Comparison of ENCODE assay signal across 16 cellular contexts in genomic region chr16:3579776-3580175, GRCh38. TPM values are rescaled to one million over a fixed set of nuclear protein-coding genes. Genes with fewer than 3 reads are reported as not detected.
DNase-seq lines count a peak whose midpoint lies in the region; ATAC-seq, FAIRE-seq and TF ChIP-seq lines count a peak whose summit lies in the region.
"Had no signal": no experiment of that assay in that cellular context is flagged by ENCODE, and none has a peak within 500 bp of the region (broad histone marks: within the 10 kb centered on the region; RNA-seq: fewer than 3 reads in every experiment).

No MANE protein-coding gene starts in this region.

- no peaks in the 10 kb centered on the region for H3K79me1 ChIP-seq in H1 (ENCODE audit: low read depth, low read length)

- 97% methylated on average over 7 of the region's 7 CpGs; no CpG with 5 or more reads in 1 of the 2 experiments for WGBS in H1 (ENCODE audit: extremely low coverage in 1 of 2, insufficient coverage in 1 of 2, insufficient read length in 1 of 2, insufficient replicate concordance in 2 of 2, low coverage in 1 of 2, low lambda C conversion rate in 2 of 2, missing lambda C conversion rate in 1 of 2), 2 experiments
- WGBS in thymus = 92% methylated on average over 7 of the region's 7 CpGs

- no peak overlapping the region for H2BK20ac ChIP-seq in H1 (ENCODE audit: low read length)

- H3K27ac ChIP-seq in SJCRH30 (peak overlapping the region; percentile 54; the same call in 1 of the 2 replicates), H1 (ENCODE audit: low read depth, low read length) (no peak overlapping the region), thymus (ENCODE audit: low read depth) (peak overlapping the region; percentile 75), dorsolateral prefrontal cortex (no peak overlapping the region), MM.1S (ENCODE audit: low read length) (no peak overlapping the region)
- H3K27ac ChIP-seq: foreskin keratinocyte, lower lobe of right lung had no signal

- H3K18ac ChIP-seq in H1 (ENCODE audit: extremely low read depth, low read length) = no peak overlapping the region

- no peak for TF ChIP-seq POLR2A in H1 (IDR thresholded peaks at IDR 0.05; ENCODE audit: control extremely low read depth in 1 of 2, low read depth in 2 of 2, low read length in 2 of 2)

- H2BK5ac ChIP-seq in H1 (ENCODE audit: low read depth, low read length) = peak overlapping the region; percentile 52

- H3K4me1 ChIP-seq in SJCRH30 (peaks cover 25% of the 10 kb centered on the region), H1 (replicated peaks in 1 of 4; ENCODE audit: control insufficient read depth in 3 of 4, insufficient read depth in 4 of 4, low read length in 3 of 4) (peaks cover 0 to 9% (median 7%) of the 10 kb centered on the region in 4 experiments; a peak in 6 of 7 replicates), thymus (ENCODE audit: control insufficient read depth, insufficient read depth, low read length) (peaks cover 39% of the 10 kb centered on the region), MM.1S (ENCODE audit: low read length) (peaks cover 21% of the 10 kb centered on the region)
- H3K4me1 ChIP-seq: foreskin keratinocyte, lower lobe of right lung had no signal

- no peak overlapping the region for H2BK15ac ChIP-seq in H1 (ENCODE audit: low read length)

- H2AFZ ChIP-seq in H1 (ENCODE audit: low read length) (no peak overlapping the region), MM.1S (ENCODE audit: low read length) (no peak overlapping the region)

- peaks cover 9% of the 10 kb centered on the region for H3K36me3 Mint-ChIP-seq in activated naive CD4-positive, alpha-beta T cell treated with anti-CD3 and anti-CD28 coated beads for 36 hours (ENCODE audit: low read depth)

- H3K4me3 ChIP-seq in SJCRH30 = no peak overlapping the region
- no peak overlapping the region for H3K4me3 ChIP-seq in H1 (ENCODE audit: extremely low read depth in 1 of 4, insufficient read depth in 2 of 4, low read depth in 3 of 4, low read length in 4 of 4)
- no peak overlapping the region for H3K4me3 ChIP-seq in thymus (ENCODE audit: low read length)
- no peak overlapping the region for H3K4me3 ChIP-seq in dorsolateral prefrontal cortex
- no peak overlapping the region for H3K4me3 ChIP-seq in MM.1S (ENCODE audit: low read length)
- H3K4me3 ChIP-seq: lower lobe of right lung, tibial nerve had no signal

- H3K27me3 ChIP-seq in SJCRH30 = no peaks in the 10 kb centered on the region
- H3K27me3 ChIP-seq in H1 (replicated peaks in 1 of 4; ENCODE audit: control insufficient read depth in 3 of 4, extremely low read depth in 1 of 4, insufficient read depth in 3 of 4, low read length in 3 of 4) = no peaks in the 10 kb centered on the region
- no peaks in the 10 kb centered on the region for H3K27me3 ChIP-seq in thymus (ENCODE audit: control insufficient read depth, insufficient read depth)
- no peaks in the 10 kb centered on the region for H3K27me3 ChIP-seq in dorsolateral prefrontal cortex
- no peaks in the 10 kb centered on the region for H3K27me3 ChIP-seq in MM.1S (replicated peaks; ENCODE audit: insufficient read depth, low read length)
- H3K27me3 ChIP-seq: foreskin keratinocyte had no signal

- no peak for TF ChIP-seq RAD21 in H1 (IDR thresholded peaks at IDR 0.05 in 1 of 2, conservative IDR thresholded peaks at IDR 0.05 in 1 of 2; ENCODE audit: low read depth in 2 of 2, low read length in 2 of 2)

- H3K4me2 ChIP-seq in H1 (ENCODE audit: insufficient read depth in 1 of 2, low read depth in 2 of 2, low read length in 2 of 2) (no peak overlapping the region), MM.1S (ENCODE audit: low read depth, low read length) (no peak overlapping the region)

- H3F3A ChIP-seq in MM.1S (ENCODE audit: insufficient read depth, low read length) = 0 out of 2 replicates have a peak, but pooled peaks cover 3% of the 10 kb centered on the region

- POLR2A ChIA-PET in H1 (lab: Charles Lee; ENCODE audit: partially characterized antibody) = interaction anchor here (0.6 to 1.6 kb wide), 6 partner anchors 9 to 94 kb away, joined by 3 to 7 read pairs (median 3); no protein-coding TSS in a partner anchor

- TF ChIP-seq EP300 in H1 (IDR thresholded peaks at IDR 0.05; ENCODE audit: borderline replicate concordance in 1 of 2, low read depth in 2 of 2, low read length in 2 of 2) = no peak

- H3K23ac ChIP-seq in H1 (ENCODE audit: insufficient read length) = no peak overlapping the region

- ATAC-seq in HG03442 (IDR thresholded peaks at IDR 0.05; ENCODE audit: unreplicated experiment) = no peak

- CTCF ChIA-PET in activated naive CD4-positive, alpha-beta T cell treated with anti-CD3 and anti-CD28 coated beads for 36 hours (lab: Charles Lee) = no interaction called here
- CTCF ChIA-PET in H1 (lab: Charles Lee; ENCODE audit: partially characterized antibody) = interaction anchor here (1.1 kb wide), 2 partner anchors 53 to 98 kb away, joined by 3 to 4 read pairs; no protein-coding TSS in a partner anchor

- no peak for DNase-seq in activated naive CD4-positive, alpha-beta T cell treated with anti-CD3 and anti-CD28 coated beads for 36 hours
- DNase-seq in activated naive CD4-positive, alpha-beta T cell treated with anti-CD3 and anti-CD28 coated beads, Interleukin-2, amount 50 U/mL, for 16 hours = no peak
- DNase-seq in SJCRH30 (no peak), H1 (ENCODE audit: low read depth in 1 of 2, low spot score in 2 of 2) (no peak), dorsolateral prefrontal cortex (no peak), MM.1S (no peak)
- DNase-seq: lower lobe of right lung; RPMI8226; stimulated activated CD4-positive, alpha-beta T cell treated with anti-CD3 and anti-CD28 coated beads, Interleukin-4, amount 100 ng/mL, for 24 hours had no signal

- H2AK5ac ChIP-seq in H1 (ENCODE audit: low read depth, low read length) = no peak overlapping the region

- no peak overlapping the region for H3K4me3 Mint-ChIP-seq in activated naive CD4-positive, alpha-beta T cell treated with anti-CD3 and anti-CD28 coated beads for 36 hours

- peaks cover 0 to 2% of the 10 kb centered on the region in 2 experiments for H4K20me1 ChIP-seq in H1 (replicated peaks in 1 of 2; ENCODE audit: control insufficient read depth in 1 of 2, insufficient read depth in 2 of 2, low read length in 2 of 2)
- H4K20me1 ChIP-seq in MM.1S (ENCODE audit: insufficient read depth, low read length) = no peaks in the 10 kb centered on the region

- H3K14ac ChIP-seq in H1 (ENCODE audit: insufficient read length) = no peak overlapping the region

- H3K27me3 Mint-ChIP-seq in activated naive CD4-positive, alpha-beta T cell treated with anti-CD3 and anti-CD28 coated beads for 36 hours (ENCODE audit: low read depth) = no peaks in the 10 kb centered on the region

- no peak overlapping the region for H4K5ac ChIP-seq in H1 (ENCODE audit: insufficient read length, low read depth, low read length)

- TF ChIP-seq CTCF in H1 (IDR thresholded peaks at IDR 0.05; ENCODE audit: control extremely low read depth in 1 of 3, insufficient read depth in 1 of 3, low read depth in 1 of 3, low read length in 3 of 3) (no peak), dorsolateral prefrontal cortex (IDR thresholded peaks at IDR 0.05 in 54 of 56, conservative IDR thresholded peaks at IDR 0.05 in 2 of 56; ENCODE audit: low read depth in 1 of 56, partially characterized antibody in 56 of 56) (no peak), MM.1S (IDR thresholded peaks at IDR 0.05; ENCODE audit: low read length) (no peak)

- H3K79me2 ChIP-seq in H1 (ENCODE audit: control insufficient read depth in 1 of 2, insufficient read depth in 2 of 2, low read length in 2 of 2) = no peaks in the 10 kb centered on the region
- no peaks in the 10 kb centered on the region for H3K79me2 ChIP-seq in MM.1S (ENCODE audit: low read length)

- no peaks in the 10 kb centered on the region; the same call in 1 of the 2 replicates for H3K36me3 ChIP-seq in SJCRH30
- peaks cover 0 to 10% (median 3%) of the 10 kb centered on the region in 4 experiments; a peak in 2 of 8 replicates for H3K36me3 ChIP-seq in H1 (ENCODE audit: control insufficient read depth in 2 of 4, insufficient read depth in 4 of 4, low read length in 3 of 4)
- peaks cover 22% of the 10 kb centered on the region for H3K36me3 ChIP-seq in thymus (ENCODE audit: control insufficient read depth, insufficient read depth)
- H3K36me3 ChIP-seq in MM.1S (replicated peaks; ENCODE audit: insufficient read depth, low read length) = no peaks in the 10 kb centered on the region

- no peaks in the 10 kb centered on the region for H3K9me3 Mint-ChIP-seq in activated naive CD4-positive, alpha-beta T cell treated with anti-CD3 and anti-CD28 coated beads for 36 hours

- peak overlapping the region; percentile 36 for H3K27ac Mint-ChIP-seq in activated naive CD4-positive, alpha-beta T cell treated with anti-CD3 and anti-CD28 coated beads for 36 hours

- H3K56ac ChIP-seq in H1 (replicated peaks; ENCODE audit: insufficient read length, low read depth, low read length) = no peak overlapping the region

- H3K23me2 ChIP-seq in H1 (ENCODE audit: low read depth, low read length) = no peaks in the 10 kb centered on the region; the same call in 1 of the 2 replicates

- H4K8ac ChIP-seq in H1 (ENCODE audit: extremely low read depth, insufficient read depth, low read length) = no peak overlapping the region

- intact Hi-C loops in activated naive CD4-positive, alpha-beta T cell treated with anti-CD3 and anti-CD28 coated beads for 36 hours (cut with micrococcal nuclease) = loop anchor here (2.0 to 5.0 kb wide), 3 partner anchors 79 to 427 kb away; partner anchors contain the start of gene CLUAP1
- intact Hi-C loops in dorsolateral prefrontal cortex (cut with DNase I) = no loop called here

- no peaks in the 10 kb centered on the region for H3K9me2 ChIP-seq in MM.1S (replicated peaks; ENCODE audit: insufficient read depth, low read length)

- H4K91ac ChIP-seq in H1 (replicated peaks; ENCODE audit: insufficient read length, low read length) = no peak overlapping the region

- H3K4ac ChIP-seq in H1 (replicated peaks; ENCODE audit: insufficient read length, low read depth, low read length) = no peak overlapping the region

- H3K4me1 Mint-ChIP-seq in activated naive CD4-positive, alpha-beta T cell treated with anti-CD3 and anti-CD28 coated beads for 36 hours (ENCODE audit: low read depth) = peaks cover 40% of the 10 kb centered on the region

- no peak overlapping the region for H2BK120ac ChIP-seq in H1 (replicated peaks; ENCODE audit: low read depth, low read length)

- H3K9me3 ChIP-seq in SJCRH30 (replicated peaks) (no peaks in the 10 kb centered on the region), H1 (ENCODE audit: insufficient read depth in 2 of 2, low read depth in 1 of 2, low read length in 1 of 2) (no peaks in the 10 kb centered on the region), thymus (ENCODE audit: control insufficient read depth) (no peaks in the 10 kb centered on the region), MM.1S (replicated peaks; ENCODE audit: insufficient read depth, low read length) (no peaks in the 10 kb centered on the region)
- H3K9me3 ChIP-seq: lower lobe of right lung, tibial nerve had no signal

- peak overlapping the region; percentile 50; the same call in 1 of the 2 replicates for H2BK12ac ChIP-seq in H1 (ENCODE audit: low read depth, low read length)

- H3K9ac ChIP-seq in H1 (replicated peaks in 1 of 4; ENCODE audit: extremely low read depth in 1 of 4, low read depth in 3 of 4, low read length in 3 of 4) (no peak overlapping the region), MM.1S (ENCODE audit: low read length) (no peak overlapping the region)

- no peak for FAIRE-seq in H1 (lab: Jason Lieb, UNC)
- FAIRE-seq: D721Med, endometrium had no signal

RNA-seq across cellular contexts. Expression of gene NLRC3, which starts 2.6 kb away (rescaled TPM):
- 10 to 100 TPM; 14.4 TPM for total RNA-seq in activated naive CD4-positive, alpha-beta T cell treated with anti-CD3 and anti-CD28 coated beads for 36 hours
- 0.02 and 0.05 TPM in 2 replicates for total RNA-seq in SJCRH30 (2014; rRNA removed; shearing (Covaris generic))
- 0.20 and 0.21 TPM in 2 replicates for total RNA-seq in H1 (2021; fragmentation: NEBNext Ultra II Directional; extraction: Animal tissue kit (Norgen Biotek cat#: 25700))
- polyA plus RNA-seq in H1 (2011; rRNA removed) (0.18 and 0.25 TPM in 2 replicates), thymus (11.9 TPM)
- 0.26 TPM for polyA plus RNA-seq in H1 (2011; cell fraction: cytosol; rRNA removed)
- 0.76 TPM for polyA plus RNA-seq in H1 (2011; cell fraction: nucleus; rRNA removed)
- 0.31 to 0.40 TPM (median 0.34 TPM) in 4 replicates for polyA plus RNA-seq in H1 (2012, experiment 1 of 2)
- polyA plus RNA-seq in H1 (2012, experiment 2 of 2) = 0.08 TPM
- 0.06 TPM for polyA plus RNA-seq in H1 (2013, experiment 1 of 2)
- 0.04 TPM for polyA plus RNA-seq in H1 (2013, experiment 2 of 2)
- polyA minus RNA-seq in H1 (2011; rRNA and poly(A)+ RNA removed) = 0.20 and 0.25 TPM in 2 replicates
- polyA minus RNA-seq in H1 (2011; cell fraction: cytosol; rRNA and poly(A)+ RNA removed) = 0.29 TPM
- polyA minus RNA-seq in H1 (2011; cell fraction: nucleus; rRNA and poly(A)+ RNA removed) = 0.30 TPM
- total RNA-seq in dorsolateral prefrontal cortex = 1 to 10 TPM in 11 of 120 experiments, under 1 TPM in 104, not detected in 5; 0.06 to 2.1 (median 0.39) TPM
- total RNA-seq: foreskin keratinocyte, HT-29 had no signal
- polyA plus RNA-seq: foreskin keratinocyte had no signal

RNA-seq across cellular contexts. Expression of gene SLX4, which starts 31.6 kb away (rescaled TPM):
- 10 to 100 TPM; 14.0 to 14.1 TPM for total RNA-seq in activated naive CD4-positive, alpha-beta T cell treated with anti-CD3 and anti-CD28 coated beads for 36 hours
- total RNA-seq in SJCRH30 (2014; rRNA removed; shearing (Covaris generic)) = 6.5 and 7.6 TPM in 2 replicates
- 10.9 and 11.4 TPM in 2 replicates for total RNA-seq in H1 (2021; fragmentation: NEBNext Ultra II Directional; extraction: Animal tissue kit (Norgen Biotek cat#: 25700))
- polyA plus RNA-seq in H1 (2011; rRNA removed) (4.4 and 6.1 TPM in 2 replicates), thymus (2.9 TPM)
- polyA plus RNA-seq in H1 (2011; cell fraction: cytosol; rRNA removed) = 3.9 TPM
- polyA plus RNA-seq in H1 (2011; cell fraction: nucleus; rRNA removed) = 13.0 TPM
- polyA plus RNA-seq in H1 (2012, experiment 1 of 2) = 6.0 to 7.5 TPM (median 6.9 TPM) in 4 replicates
- 3.7 TPM for polyA plus RNA-seq in H1 (2012, experiment 2 of 2)
- 7.0 TPM for polyA plus RNA-seq in H1 (2013, experiment 1 of 2)
- polyA plus RNA-seq in H1 (2013, experiment 2 of 2) = 6.7 TPM
- polyA minus RNA-seq in H1 (2011; rRNA and poly(A)+ RNA removed) = 6.8 and 7.2 TPM in 2 replicates
- polyA minus RNA-seq in H1 (2011; cell fraction: cytosol; rRNA and poly(A)+ RNA removed) = 9.0 TPM
- polyA minus RNA-seq in H1 (2011; cell fraction: nucleus; rRNA and poly(A)+ RNA removed) = 11.1 TPM
- 10 to 100 TPM in 114 of 120 experiments, 1 to 10 TPM in 6; 7.3 to 19.3 (median 12.6) TPM for total RNA-seq in dorsolateral prefrontal cortex

Comparison
In these comparisons a context has a peak if more than half of its experiments do, and no peak if none do; other contexts are left out.
1. H3K27ac ChIP-seq: peak in SJCRH30 (single experiment) and thymus (single experiment); none in H1 (single experiment), dorsolateral prefrontal cortex (0 of 59) and MM.1S (single experiment).
2. RNA of gene NLRC3, which starts 2.6 kb away (total RNA-seq): 14.4 TPM in activated naive CD4-positive, alpha-beta T cell treated with anti-CD3 and anti-CD28 coated beads for 36 hours; 0.06 to 2.1 TPM in dorsolateral prefrontal cortex, 0.20 to 0.21 TPM in H1 and 0.02 to 0.05 TPM in SJCRH30; every median in the first group is over 4 times any median in the second.